Comparison of ENCODE assay signal across 1 cellular context in genomic region chr10:130466271-130466997, GRCh38.
TF ChIP-seq lines count a peak whose summit lies in the region.

No MANE protein-coding gene starts in this region.

TF ChIP-seq in HepG2, 621 proteins besides CTCF, POLR2A, EP300 and RAD21 (continued from another document):
- TF ChIP-seq NBN (conservative IDR thresholded peaks at IDR 0.05) = no peak
- TF ChIP-seq ZFX (CRISPR knock-in tag; IDR thresholded peaks at IDR 0.05; ENCODE audit: low read depth) = no peak
- no peak for TF ChIP-seq YEATS2 (CRISPR knock-in tag; IDR thresholded peaks at IDR 0.05; ENCODE audit: borderline replicate concordance)
